19 cellular contexts compared by ENCODE assay signal in the genomic region with DNA sequence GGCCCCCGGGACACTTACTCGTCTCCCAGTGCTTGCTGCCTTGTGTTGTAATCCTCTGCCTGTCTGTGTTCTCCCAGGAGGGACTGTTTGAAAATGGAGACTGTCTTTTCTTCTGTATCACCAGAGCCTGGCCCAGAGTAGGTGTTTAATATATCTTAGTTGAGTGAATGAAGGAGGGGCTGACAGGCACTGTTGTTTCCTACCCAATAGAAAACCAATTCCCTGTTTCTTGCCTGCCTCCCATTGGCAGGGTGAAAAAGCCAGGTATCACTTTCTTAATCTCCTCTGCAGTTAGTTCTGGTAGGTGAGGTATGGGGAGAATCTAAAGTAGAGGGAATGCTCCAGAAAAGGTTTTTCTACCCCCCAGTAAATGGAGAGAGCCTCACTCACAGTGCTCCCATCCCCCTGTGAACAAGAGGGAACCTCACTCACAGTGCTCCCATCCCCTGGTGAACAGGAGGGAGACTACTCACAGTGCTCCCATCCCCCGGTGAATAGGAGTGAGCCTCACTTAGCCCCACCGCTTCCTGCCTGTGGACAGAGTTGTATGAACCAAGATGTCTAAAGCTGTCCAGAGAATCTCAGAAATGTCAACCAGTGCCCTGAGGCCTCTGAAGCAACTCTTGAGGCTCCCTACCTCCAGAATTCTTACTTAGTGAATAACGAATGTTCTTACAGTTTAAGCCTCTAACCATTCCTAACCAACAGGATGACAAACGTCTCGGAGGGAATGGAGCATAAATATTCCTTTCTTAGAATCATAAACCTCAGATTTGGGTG. TPM values are rescaled to one million over a fixed set of nuclear protein-coding genes. Genes with fewer than 3 reads are reported as not detected.
DNase-seq lines count a peak whose midpoint lies in the region; ATAC-seq and TF ChIP-seq lines count a peak whose summit lies in the region.
"Had no signal": no experiment of that assay in that cellular context is flagged by ENCODE, and none has a peak within 500 bp of the region (broad histone marks: within the 10 kb centered on the region; RNA-seq: fewer than 3 reads in every experiment).

GJA5 (minus strand) TSS at position 122 of the 780 bp plus-strand sequence. CDS start 1,364 bp downstream, outside the sequence.

- H3K9me3 ChIP-seq in BLaER1 treated with 17β-estradiol and CSF1 and Interleukin-3, amounts not matched to agents 10 nM and 100 nM (replicated peaks in 1 of 11) = no peaks in the 10 kb centered on the region; a peak in 1 of 22 replicates
- H3K9me3 ChIP-seq: gastroesophageal sphincter had no signal

- H3K9ac ChIP-seq in BLaER1 treated with 17β-estradiol and CSF1 and Interleukin-3, amounts not matched to agents 10 nM and 100 nM = no peak within 1 kb of the TSS

- POLR2A ChIA-PET in RWPE1 (lab: Yijun Ruan, JAX; ENCODE audit: low non-redundant PET) = no interaction called here

- H4K20me1 ChIP-seq in BLaER1 treated with 17β-estradiol and CSF1 and Interleukin-3, amounts not matched to agents 10 nM and 100 nM = no peaks in the 10 kb centered on the region

- H3K36me3 ChIP-seq in BLaER1 treated with 17β-estradiol and CSF1 and Interleukin-3, amounts not matched to agents 10 nM and 100 nM = no peaks in the 10 kb centered on the region
- H3K36me3 ChIP-seq: gastroesophageal sphincter had no signal

- H3K4me2 ChIP-seq in BLaER1 treated with 17β-estradiol and CSF1 and Interleukin-3, amounts not matched to agents 10 nM and 100 nM = peak within 1 kb of the TSS in 9 of 11 experiments; percentile 14 to 95 (median 86); a peak in 16 of 22 replicates

- H3K4me3 ChIP-seq in BLaER1 treated with 17β-estradiol and CSF1 and Interleukin-3, amounts not matched to agents 10 nM and 100 nM = no peak within 1 kb of the TSS
- H3K4me3 ChIP-seq: gastroesophageal sphincter, GM12878 had no signal

- no peak for TF ChIP-seq CTCF in RWPE1 (conservative IDR thresholded peaks at IDR 0.05; ENCODE audit: low read depth)

- DNase-seq in RWPE1 (ENCODE audit: low spot score) (peak; percentile 22), left ventricle myocardium superior (no peak), pulmonary artery endothelial cell (ENCODE audit: low read depth, low spot score) (no peak), NCI-H2171 treated with DMSO at 0.1 percent for 48 hours (lab: John Stamatoyannopoulos, UW) (no peak), COLO668 (lab: John Stamatoyannopoulos, UW; ENCODE audit: unreplicated experiment) (no peak)
- no peak for DNase-seq in stimulated activated CD4-positive, alpha-beta T cell treated with anti-CD3 and anti-CD28 coated beads, Interleukin-15, amount 100 ng/mL, for 24 hours
- DNase-seq: activated CD4-positive, alpha-beta T cell treated with anti-CD3 and anti-CD28 coated beads, Interleukin-2, amount 10 ng/mL, durations not matched to agents 24 days and 14 days; DMS79 treated with DMSO at 0.1 percent for 48 hours; effector CD4-positive, alpha-beta T cell; IMR-90; NCI-H1436; NCI-H526; RPMI8226; small intestine; substantia nigra had no signal

- no peaks in the 10 kb centered on the region for H3K27me3 ChIP-seq in BLaER1 treated with 17β-estradiol and CSF1 and Interleukin-3, amounts not matched to agents 10 nM and 100 nM

- H3K27ac ChIP-seq in BLaER1 treated with 17β-estradiol and CSF1 and Interleukin-3, amounts not matched to agents 10 nM and 100 nM = peak within 1 kb of the TSS in 4 of 11 experiments; percentile 16 to 61 (median 24); a peak in 3 of 22 replicates
- H3K27ac ChIP-seq in RWPE1 = no peak within 1 kb of the TSS

- peaks cover 19 to 81% (median 66%) of the 10 kb centered on the region in 10 experiments for H3K4me1 ChIP-seq in BLaER1 treated with 17β-estradiol and CSF1 and Interleukin-3, amounts not matched to agents 10 nM and 100 nM

- ATAC-seq in left ventricle myocardium superior (peak; percentile 23), GM19455 (IDR thresholded peaks at IDR 0.05; ENCODE audit: unreplicated experiment) (no peak)
- ATAC-seq: gastroesophageal sphincter, GM12878 had no signal

- intact Hi-C loops in left ventricle myocardium superior (cut with micrococcal nuclease) = no loop called here

- CTCF ChIA-PET in RWPE1 (lab: Yijun Ruan, JAX) = no interaction called here

RNA-seq across cellular contexts. Expression of gene GJA5, which starts in this region (rescaled TPM):
- total RNA-seq in left ventricle myocardium superior = 4.7 TPM
- 3.5 and 11.0 TPM in 2 replicates for total RNA-seq in pulmonary artery endothelial cell
- total RNA-seq: activated CD4-positive, alpha-beta T cell treated with anti-CD3 and anti-CD28 coated beads, Interleukin-2, amount 10 ng/mL, durations not matched to agents 24 days and 14 days; GM12878; IMR-90 had no signal
